In genomic region chr1:215399787-215400186, GRCh38 we compare ENCODE assay signal across 21 cellular contexts.
"Had no signal": no experiment of that assay in that cellular context is flagged by ENCODE, and none has a peak within 500 bp of the region (broad histone marks: within the 10 kb centered on the region; RNA-seq: fewer than 3 reads in every experiment).

No MANE protein-coding gene starts in this region.

- FAIRE-seq: urothelium cell line had no signal

- DNase-seq: stimulated activated CD4-positive, alpha-beta T cell treated with anti-CD3 and anti-CD28 coated beads, Interleukin-2, amount 100 ng/mL, for 48 hours; stimulated activated CD4-positive, alpha-beta T cell treated with anti-CD3 and anti-CD28 coated beads, Interleukin-4, amount 100 ng/mL, for 1 hour; stimulated activated CD4-positive, alpha-beta T cell treated with anti-CD3 and anti-CD28 coated beads, Interleukin-4, amount 100 ng/mL, for 24 hours; stimulated activated CD4-positive, alpha-beta T cell treated with anti-CD3 and anti-CD28 coated beads, Interleukin-4, amount 100 ng/mL, for 4 hours; stimulated activated CD8-positive, alpha-beta memory T cell treated with anti-CD3 and anti-CD28 coated beads, Interleukin-4, amount 100 ng/mL, for 48 hours; stimulated activated naive B cell treated with anti-CD40 and anti-IgM and Interleukin-4, amounts not matched to agents 10 μg/mL and 1 μg/mL and 100 μg/mL, for 72 hours; stimulated activated naive CD4-positive, alpha-beta T cell; stimulated activated naive CD4-positive, alpha-beta T cell treated with Interleukin-2 at 50 U/mL for 16 hours; stimulated activated naive CD8-positive, alpha-beta T cell treated with anti-CD3 and anti-CD28 coated beads, Interleukin-15, amount 100 ng/mL, for 72 hours; stimulated activated naive CD8-positive, alpha-beta T cell treated with anti-CD3 and anti-CD28 coated beads, Interleukin-15, Interleukin-2, amounts not matched to agents 100 U/mL and 50 U/mL, for 24 hours; stomach; substantia nigra; testis; thyroid gland; tibial artery; transverse colon; trophoblast cell; upper lobe of left lung; upper lobe of right lung; uterus had no signal
